ENCODE assay signal across 8 cellular contexts in genomic region chr14:23969433-23970282, GRCh38. TPM values are rescaled to one million over a fixed set of nuclear protein-coding genes. Genes with fewer than 3 reads are reported as not detected.
DNase-seq lines count a peak whose midpoint lies in the region; ATAC-seq and TF ChIP-seq lines count a peak whose summit lies in the region.
"Not testable (repeated sequence)": the region's sequence is repeated elsewhere in the genome, so short reads cannot be mapped to it uniquely, and the experiment has no call there.

No MANE protein-coding gene starts in this region.

- not testable (repeated sequence) for H3K27ac Mint-ChIP-seq in CD4-positive, alpha-beta T cell; naive B cell

- POLR2A ChIA-PET in CD4-positive, alpha-beta T cell (lab: Charles Lee) = not testable (repeated sequence)

- not testable (repeated sequence) for H3K4me1 ChIP-seq in HUES48 (ENCODE audit: control insufficient read depth, insufficient read depth, low read length)

- not testable (repeated sequence) for H3K9me3 Mint-ChIP-seq in CD4-positive, alpha-beta T cell; naive B cell

- H3K4me3 ChIP-seq in HUES48 (ENCODE audit: low read depth, low read length) = peak overlapping the region; percentile 37; the same call in 1 of the 2 replicates
- H3K4me3 ChIP-seq in fibroblast of mammary gland (ENCODE audit: control insufficient read depth, low read depth, low read length) = peak overlapping the region; percentile 27

- TF ChIP-seq CTCF in CD4-positive, alpha-beta T cell (IDR thresholded peaks at IDR 0.05); fibroblast of mammary gland (conservative IDR thresholded peaks at IDR 0.05; ENCODE audit: control insufficient read depth, insufficient read depth, low read depth, low read length): not testable (repeated sequence)

- not testable (repeated sequence) for H3K4me3 Mint-ChIP-seq in CD4-positive, alpha-beta T cell
- H3K4me3 Mint-ChIP-seq in naive B cell = peak overlapping the region in 1 of 8 donors; percentile 26

- H3K36me3 ChIP-seq in HUES48 (ENCODE audit: control insufficient read depth, insufficient read depth, low read length) = not testable (repeated sequence)

- CTCF ChIA-PET in CD4-positive, alpha-beta T cell (lab: Charles Lee) = not testable (repeated sequence)

- H3K27me3 Mint-ChIP-seq in CD4-positive, alpha-beta T cell; naive B cell: not testable (repeated sequence)

- DNase-seq in CD4-positive, alpha-beta T cell = peak in 9 of 10 experiments; percentile 33 to 67 (median 54)
- peak; percentile 33 for DNase-seq in T-helper 9 cell
- DNase-seq in activated naive CD4-positive, alpha-beta T cell treated with anti-CD3 and anti-CD28 coated beads, Interleukin-2, amount 50 U/mL, for 16 hours = peak; percentile 79
- not testable (repeated sequence) for DNase-seq in fibroblast of mammary gland (ENCODE audit: low read depth)
- peak; percentile 23 for DNase-seq in naive B cell
- peak in 2 of 3 donors; percentile 24 to 55 for DNase-seq in stimulated activated CD4-positive, alpha-beta T cell treated with anti-CD3 and anti-CD28 coated beads, TNF-alpha, amount 100 ng/mL, for 1 hour (ENCODE audit: low read depth in 3 of 3, low spot score in 1 of 3)

- not testable (repeated sequence) for H3K27ac ChIP-seq in CD4-positive, alpha-beta T cell (ENCODE audit: low read depth, low read length); HUES48 (ENCODE audit: low read depth, low read length)

- not testable (repeated sequence) for H3K9me3 ChIP-seq in CD4-positive, alpha-beta T cell (ENCODE audit: control insufficient read depth, low read length); HUES48 (ENCODE audit: control insufficient read depth, insufficient read depth, low read length)

- H3K27me3 ChIP-seq in CD4-positive, alpha-beta T cell (ENCODE audit: control insufficient read depth, insufficient read depth, low read length); HUES48 (ENCODE audit: control insufficient read depth, insufficient read depth, low read length): not testable (repeated sequence)

- not testable (repeated sequence) for H3K4me1 Mint-ChIP-seq in CD4-positive, alpha-beta T cell (ENCODE audit: low read depth)
- peaks cover 12 to 21% (median 16%) of the 10 kb centered on the region in 3 donors for H3K4me1 Mint-ChIP-seq in naive B cell

- not testable (repeated sequence) for H3K9ac ChIP-seq in HUES48 (ENCODE audit: low read depth, low read length)

- not testable (repeated sequence) for H3K36me3 Mint-ChIP-seq in CD4-positive, alpha-beta T cell (ENCODE audit: low read depth); naive B cell

- peak; percentile 80 for ATAC-seq in CD4-positive, alpha-beta T cell (ENCODE audit: poor library complexity)
- ATAC-seq in GM21529 (IDR thresholded peaks at IDR 0.05; ENCODE audit: unreplicated experiment) (peak; percentile 57), naive B cell (ENCODE audit: low read depth in 2 of 2) (peak; percentile 73 to 77)

- intact Hi-C loops in CD4-positive, alpha-beta T cell (cut with DNase I, micrococcal nuclease) = loop anchor here (10.0 kb wide), 2 partner anchors 125 to 325 kb away; partner anchors contain the start of genes DHRS1 (in 1 of the 2), NOP9 (in 1 of the 2) and PCK2 (in 1 of the 2)

RNA-seq across cellular contexts. Expression of gene DHRS4, which starts 16.1 kb away (rescaled TPM):
- total RNA-seq in CD4-positive, alpha-beta T cell = 1 to 10 TPM; 6.6 to 6.7 TPM
- polyA plus RNA-seq in naive B cell (ENCODE audit: low read depth in 6 of 6) = 10 to 100 TPM; 13.3 to 27.0 (median 21.8) TPM

RNA-seq across cellular contexts. Expression of gene DHRS4L2, which starts 19.1 kb away (rescaled TPM):
- 1 to 10 TPM; 8.3 to 8.7 TPM for total RNA-seq in CD4-positive, alpha-beta T cell
- polyA plus RNA-seq in naive B cell (ENCODE audit: low read depth in 6 of 6) = 10 to 100 TPM in 5 of 6 donors, 1 to 10 TPM in 1; 8.6 to 18.3 (median 16.9) TPM
